29 cellular contexts compared by ENCODE assay signal in genomic region chr3:95508124-95508523, GRCh38.
"Had no signal": no experiment of that assay in that cellular context is flagged by ENCODE, and none has a peak within 500 bp of the region (broad histone marks: within the 10 kb centered on the region; RNA-seq: fewer than 3 reads in every experiment).

No MANE protein-coding gene starts in this region.

- H3K27ac Mint-ChIP-seq: activated CD4-positive, alpha-beta memory T cell treated with anti-CD3 and anti-CD28 coated beads for 36 hours; activated CD4-positive, alpha-beta T cell treated with anti-CD3 and anti-CD28 coated beads, Interleukin-2, amount 10 ng/mL, durations not matched to agents 24 days and 14 days; effector memory CD8-positive, alpha-beta T cell; mesothelial cell of epicardium; naive thymus-derived CD4-positive, alpha-beta T cell; stimulated activated memory B cell treated with anti-CD40 and anti-IgM and Interleukin-4, amounts not matched to agents 10 μg/mL and 1 μg/mL and 100 μg/mL, for 72 hours; stimulated activated naive CD8-positive, alpha-beta T cell treated with anti-CD3 and anti-CD28 coated beads, Interleukin-15, amount 100 ng/mL, for 72 hours; type B pancreatic cell had no signal

- DNase-seq: activated CD4-positive, alpha-beta memory T cell treated with anti-CD3 and anti-CD28 coated beads for 36 hours; activated CD4-positive, alpha-beta T cell treated with anti-CD3 and anti-CD28 coated beads, Interleukin-2, amount 10 ng/mL, durations not matched to agents 24 days and 14 days; activated CD8-positive, alpha-beta memory T cell treated with anti-CD3 and anti-CD28 coated beads, Interleukin-2, amount 50 U/mL, for 4 hours; activated gamma-delta T cell treated with Interleukin-2 at 50 U/mL for 16 hours; activated naive CD4-positive, alpha-beta T cell treated with anti-CD3 and anti-CD28 coated beads, Interleukin-2, amount 50 U/mL, for 16 hours; activated T-cell treated with anti-CD3 and anti-CD28 coated beads, Interleukin-2, amount 50 U/mL, for 1 hour; amniotic stem cell; brain microvascular endothelial cell; cortex of kidney; effector memory CD8-positive, alpha-beta T cell; erythroblast; kidney; left colon; naive thymus-derived CD4-positive, alpha-beta T cell; ovary; retina; stimulated activated CD4-positive, alpha-beta T cell treated with anti-CD3 and anti-CD28 coated beads, Interleukin-4, amount 100 ng/mL, for 24 hours; stimulated activated naive CD8-positive, alpha-beta T cell treated with anti-CD3 and anti-CD28 coated beads, Interleukin-15, amount 100 ng/mL, for 72 hours; substantia nigra; T1000; WERI-Rb-1 had no signal

- H3K4me3 Mint-ChIP-seq: activated CD4-positive, alpha-beta memory T cell treated with anti-CD3 and anti-CD28 coated beads for 36 hours; activated CD4-positive, alpha-beta T cell treated with anti-CD3 and anti-CD28 coated beads, Interleukin-2, amount 10 ng/mL, durations not matched to agents 24 days and 14 days; effector memory CD8-positive, alpha-beta T cell; mesothelial cell of epicardium; naive thymus-derived CD4-positive, alpha-beta T cell; stimulated activated memory B cell treated with anti-CD40 and anti-IgM and Interleukin-4, amounts not matched to agents 10 μg/mL and 1 μg/mL and 100 μg/mL, for 72 hours; stimulated activated naive CD8-positive, alpha-beta T cell treated with anti-CD3 and anti-CD28 coated beads, Interleukin-15, amount 100 ng/mL, for 72 hours; type B pancreatic cell had no signal

- H3K36me3 Mint-ChIP-seq: activated CD4-positive, alpha-beta memory T cell treated with anti-CD3 and anti-CD28 coated beads for 36 hours; mesothelial cell of epicardium; naive thymus-derived CD4-positive, alpha-beta T cell; stimulated activated memory B cell treated with anti-CD40 and anti-IgM and Interleukin-4, amounts not matched to agents 10 μg/mL and 1 μg/mL and 100 μg/mL, for 72 hours; type B pancreatic cell had no signal

- H3K9me3 ChIP-seq: gastroesophageal sphincter, ovary, prostate gland, vagina had no signal

- H3K4me1 Mint-ChIP-seq: activated CD4-positive, alpha-beta T cell treated with anti-CD3 and anti-CD28 coated beads, Interleukin-2, amount 10 ng/mL, durations not matched to agents 24 days and 14 days; naive thymus-derived CD4-positive, alpha-beta T cell; stimulated activated memory B cell treated with anti-CD40 and anti-IgM and Interleukin-4, amounts not matched to agents 10 μg/mL and 1 μg/mL and 100 μg/mL, for 72 hours; stimulated activated naive CD8-positive, alpha-beta T cell treated with anti-CD3 and anti-CD28 coated beads, Interleukin-15, amount 100 ng/mL, for 72 hours had no signal

- ATAC-seq: activated CD4-positive, CD25-positive, alpha-beta regulatory T cell treated with anti-CD3 and anti-CD28 coated beads, Interleukin-2, amount 50 U/mL, for 24 hours; effector memory CD8-positive, alpha-beta T cell; gastroesophageal sphincter; left colon; naive thymus-derived CD4-positive, alpha-beta T cell; sciatic nerve; stimulated activated memory B cell treated with anti-CD40 and anti-IgM and Interleukin-4, amounts not matched to agents 10 μg/mL and 1 μg/mL and 100 μg/mL, for 72 hours; stimulated activated naive CD8-positive, alpha-beta T cell treated with anti-CD3 and anti-CD28 coated beads, Interleukin-15, amount 100 ng/mL, for 72 hours had no signal

- H3K27me3 Mint-ChIP-seq: activated CD4-positive, alpha-beta memory T cell treated with anti-CD3 and anti-CD28 coated beads for 36 hours; activated CD4-positive, alpha-beta T cell treated with anti-CD3 and anti-CD28 coated beads, Interleukin-2, amount 10 ng/mL, durations not matched to agents 24 days and 14 days; effector memory CD8-positive, alpha-beta T cell; naive thymus-derived CD4-positive, alpha-beta T cell; stimulated activated memory B cell treated with anti-CD40 and anti-IgM and Interleukin-4, amounts not matched to agents 10 μg/mL and 1 μg/mL and 100 μg/mL, for 72 hours; stimulated activated naive CD8-positive, alpha-beta T cell treated with anti-CD3 and anti-CD28 coated beads, Interleukin-15, amount 100 ng/mL, for 72 hours; type B pancreatic cell had no signal
